In genomic region chr12:88529531-88530488, GRCh38 we compare ENCODE assay signal across 14 cellular contexts. TPM values are rescaled to one million over a fixed set of nuclear protein-coding genes. Genes with fewer than 3 reads are reported as not detected.
DNase-seq lines count a peak whose midpoint lies in the region; ATAC-seq and TF ChIP-seq lines count a peak whose summit lies in the region.
"Had no signal": no experiment of that assay in that cellular context is flagged by ENCODE, and none has a peak within 500 bp of the region (broad histone marks: within the 10 kb centered on the region; RNA-seq: fewer than 3 reads in every experiment).

No MANE protein-coding gene starts in this region.

- peak in 1 of 2 donors; percentile 49 for ATAC-seq in left cardiac atrium
- ATAC-seq in Right ventricle myocardium superior (ENCODE audit: poor library complexity) = no peak
- ATAC-seq in left lobe of liver = peak; percentile 54
- ATAC-seq in lower lobe of right lung = no peak
- no peak for ATAC-seq in GM18858 (IDR thresholded peaks at IDR 0.05; ENCODE audit: unreplicated experiment)
- ATAC-seq: left lung had no signal

- TF ChIP-seq CTCF in VCaP (conservative IDR thresholded peaks at IDR 0.05) (no peak), lower lobe of right lung (IDR thresholded peaks at IDR 0.05) (no peak)

- intact Hi-C loops in left cardiac atrium (cut with DNase I) (no loop called here), Right ventricle myocardium superior (cut with DNase I) (no loop called here), lower lobe of right lung (cut with DNase I) (no loop called here)

- H3K27me3 ChIP-seq in lower lobe of right lung (ENCODE audit: low read depth) = no peaks in the 10 kb centered on the region
- H3K27me3 ChIP-seq: left lung had no signal

- H3K9me3 ChIP-seq in lower lobe of right lung = no peaks in the 10 kb centered on the region
- H3K9me3 ChIP-seq: left lung had no signal

- H3K36me3 ChIP-seq in lower lobe of right lung = peaks cover 38% of the 10 kb centered on the region

- no peak overlapping the region for H3K4me3 ChIP-seq in lower lobe of right lung
- H3K4me3 ChIP-seq: left lung had no signal

- DNase-seq in left cardiac atrium = peak; percentile 20
- DNase-seq in Right ventricle myocardium superior = no peak
- DNase-seq in left lobe of liver (ENCODE audit: low spot score) = no peak
- no peak for DNase-seq in lower lobe of right lung
- DNase-seq in cerebellum (ENCODE audit: low spot score) = no peak
- no peak for DNase-seq in ureter (ENCODE audit: low spot score)
- DNase-seq: activated CD4-positive, CD25-positive, alpha-beta regulatory T cell treated with anti-CD3 and anti-CD28 coated beads, Interleukin-2, amount 50 U/mL, for 72 hours; activated T-cell treated with anti-CD3 and anti-CD28 coated beads, Interleukin-2, amount 50 U/mL, for 1 hour; anterior cingulate cortex; effector CD8-positive, alpha-beta T cell; left lung; NCI-H187 treated with DMSO at 0.1 percent for 48 hours had no signal

- H3K27ac ChIP-seq in VCaP = peak overlapping the region; percentile 68
- no peak overlapping the region for H3K27ac ChIP-seq in lower lobe of right lung

- peaks cover 12% of the 10 kb centered on the region for H3K4me1 ChIP-seq in lower lobe of right lung
- H3K4me1 ChIP-seq: left lung had no signal

RNA-seq across cellular contexts. Expression of gene KITLG, which starts 50.5 kb away (rescaled TPM):
- total RNA-seq in left cardiac atrium (10 to 100 TPM; 12.0 to 16.7 TPM), Right ventricle myocardium superior (10.1 TPM), left lobe of liver (1.4 TPM), lower lobe of right lung (77.5 TPM), cerebellum (213 TPM), ureter (17.2 TPM)
